Comparison of ENCODE assay signal across 11 cellular contexts in genomic region chr1:24567792-24568388, GRCh38. TPM values are rescaled to one million over a fixed set of nuclear protein-coding genes. Genes with fewer than 3 reads are reported as not detected.
DNase-seq lines count a peak whose midpoint lies in the region; ATAC-seq and TF ChIP-seq lines count a peak whose summit lies in the region.
"Had no signal": no experiment of that assay in that cellular context is flagged by ENCODE, and none has a peak within 500 bp of the region (broad histone marks: within the 10 kb centered on the region; RNA-seq: fewer than 3 reads in every experiment).

No MANE protein-coding gene starts in this region.

- H3K27me3 Mint-ChIP-seq in CD4-positive, alpha-beta T cell, result no peaks in the 10 kb centered on the region
- H3K27me3 Mint-ChIP-seq in natural killer cell (ENCODE audit: low read depth in 2 of 2), result peaks cover 3 to 4% of the 10 kb centered on the region in 2 donors

- H3K4me3 ChIP-seq in NB4 (ENCODE audit: low read depth, low read length), result no peak overlapping the region
- H3K4me3 ChIP-seq: esophagus muscularis mucosa had no signal

- H3K27ac ChIP-seq in CD4-positive, alpha-beta T cell (ENCODE audit: low read depth, low read length), result no peak overlapping the region
- peak overlapping the region; percentile 6 for H3K27ac ChIP-seq in epithelial cell of prostate
- H3K27ac ChIP-seq: esophagus muscularis mucosa had no signal

- intact Hi-C loops in CD4-positive, alpha-beta T cell (cut with DNase I, micrococcal nuclease), result no loop called here
- intact Hi-C loops in natural killer cell (cut with micrococcal nuclease), result no loop called here

- H3K36me3 Mint-ChIP-seq in CD4-positive, alpha-beta T cell (ENCODE audit: low read depth), result no peaks in the 10 kb centered on the region
- no peaks in the 10 kb centered on the region for H3K36me3 Mint-ChIP-seq in natural killer cell
- H3K36me3 Mint-ChIP-seq: activated naive CD4-positive, alpha-beta T cell treated with anti-CD3 and anti-CD28 coated beads, Interleukin-2, amount 50 U/mL, for 72 hours had no signal

- TF ChIP-seq POLR2A in NB4 (IDR thresholded peaks at IDR 0.05; ENCODE audit: extremely low read depth, insufficient read length), result no peak

- peak in 2 of 10 experiments; percentile 5 to 13 for DNase-seq in CD4-positive, alpha-beta T cell
- DNase-seq in NB4 (ENCODE audit: low read depth), result peak; percentile 10
- DNase-seq in epithelial cell of prostate (ENCODE audit: low read depth, low spot score), result peak; percentile 39
- DNase-seq in natural killer cell, result no peak
- DNase-seq in globus pallidus (ENCODE audit: low spot score), result no peak
- no peak for DNase-seq in iPS-NIHi7 (ENCODE audit: extremely low spot score)
- DNase-seq: T1000 had no signal

- no peaks in the 10 kb centered on the region for H3K27me3 ChIP-seq in CD4-positive, alpha-beta T cell (ENCODE audit: control insufficient read depth, insufficient read depth, low read length)

- CTCF ChIA-PET in CD4-positive, alpha-beta T cell (lab: Charles Lee), result no interaction called here

- no peak for TF ChIP-seq CTCF in CD4-positive, alpha-beta T cell (IDR thresholded peaks at IDR 0.05)
- no peak for TF ChIP-seq CTCF in NB4 (IDR thresholded peaks at IDR 0.05; ENCODE audit: low read depth, low read length)
- no peak for TF ChIP-seq CTCF in natural killer cell (IDR thresholded peaks at IDR 0.05)

- POLR2A ChIA-PET in CD4-positive, alpha-beta T cell (lab: Charles Lee), result interaction anchor here (1.5 kb wide), 1 partner anchor 12 kb away, joined by 4 read pairs; the partner anchor contains the start of gene NCMAP

- no peaks in the 10 kb centered on the region for H3K9me3 ChIP-seq in CD4-positive, alpha-beta T cell (ENCODE audit: control insufficient read depth, low read length)
- H3K9me3 ChIP-seq: esophagus muscularis mucosa had no signal

- no peak overlapping the region for H3K4me3 Mint-ChIP-seq in CD4-positive, alpha-beta T cell
- H3K4me3 Mint-ChIP-seq in natural killer cell, result no peak overlapping the region

- H3K9me3 Mint-ChIP-seq in CD4-positive, alpha-beta T cell, result no peaks in the 10 kb centered on the region
- H3K9me3 Mint-ChIP-seq in natural killer cell, result no peaks in the 10 kb centered on the region
- H3K9me3 Mint-ChIP-seq: activated naive CD4-positive, alpha-beta T cell treated with anti-CD3 and anti-CD28 coated beads, Interleukin-2, amount 50 U/mL, for 72 hours had no signal

- H3K27ac Mint-ChIP-seq in CD4-positive, alpha-beta T cell, result no peak overlapping the region
- H3K27ac Mint-ChIP-seq in natural killer cell, result no peak overlapping the region

- peaks cover 5% of the 10 kb centered on the region for H3K4me1 Mint-ChIP-seq in CD4-positive, alpha-beta T cell (ENCODE audit: low read depth)
- peaks cover 9 to 11% of the 10 kb centered on the region in 2 donors for H3K4me1 Mint-ChIP-seq in natural killer cell

- ATAC-seq in CD4-positive, alpha-beta T cell (ENCODE audit: poor library complexity), result peak; percentile 84
- ATAC-seq in natural killer cell, result peak; percentile 18 to 34 (median 26)
- ATAC-seq in HG02610 (IDR thresholded peaks at IDR 0.05; ENCODE audit: unreplicated experiment), result no peak
- ATAC-seq in GM18867 (IDR thresholded peaks at IDR 0.05; ENCODE audit: unreplicated experiment), result no peak
- ATAC-seq: activated naive CD4-positive, alpha-beta T cell treated with anti-CD3 and anti-CD28 coated beads, Interleukin-2, amount 50 U/mL, for 72 hours had no signal

RNA-seq across cellular contexts. Expression of gene NCMAP, which starts 12.0 kb away (rescaled TPM):
- total RNA-seq in CD4-positive, alpha-beta T cell, result not detected
- not detected for total RNA-seq in natural killer cell

Comparison
In these comparisons a context has a peak if more than half of its experiments do, and no peak if none do; other contexts are left out.
1. ATAC-seq: peak in CD4-positive, alpha-beta T cell (single experiment) and natural killer cell (3 of 3); none in HG02610 (single experiment) and GM18867 (single experiment).
2. DNase-seq: peak in NB4 (single experiment) and epithelial cell of prostate (single experiment); none in natural killer cell (single experiment), globus pallidus (single experiment) and iPS-NIHi7 (single experiment).